ENCODE assay signal across 1 cellular context in genomic region chr10:119893845-119894427, GRCh38.
TF ChIP-seq lines count a peak whose summit lies in the region.

No MANE protein-coding gene starts in this region.

TF ChIP-seq in WTC11, 78 proteins besides CTCF, POLR2A, EP300 and RAD21 (continued from another document):
- TF ChIP-seq ZNF532 (CRISPR knock-in tag; IDR thresholded peaks at IDR 0.05; ENCODE audit: borderline replicate concordance) (no peak), SMAD3 (CRISPR knock-in tag; IDR thresholded peaks at IDR 0.05; ENCODE audit: borderline replicate concordance) (no peak), JUN (CRISPR knock-in tag; IDR thresholded peaks at IDR 0.05) (no peak)
- TF ChIP-seq, protein P1, sequence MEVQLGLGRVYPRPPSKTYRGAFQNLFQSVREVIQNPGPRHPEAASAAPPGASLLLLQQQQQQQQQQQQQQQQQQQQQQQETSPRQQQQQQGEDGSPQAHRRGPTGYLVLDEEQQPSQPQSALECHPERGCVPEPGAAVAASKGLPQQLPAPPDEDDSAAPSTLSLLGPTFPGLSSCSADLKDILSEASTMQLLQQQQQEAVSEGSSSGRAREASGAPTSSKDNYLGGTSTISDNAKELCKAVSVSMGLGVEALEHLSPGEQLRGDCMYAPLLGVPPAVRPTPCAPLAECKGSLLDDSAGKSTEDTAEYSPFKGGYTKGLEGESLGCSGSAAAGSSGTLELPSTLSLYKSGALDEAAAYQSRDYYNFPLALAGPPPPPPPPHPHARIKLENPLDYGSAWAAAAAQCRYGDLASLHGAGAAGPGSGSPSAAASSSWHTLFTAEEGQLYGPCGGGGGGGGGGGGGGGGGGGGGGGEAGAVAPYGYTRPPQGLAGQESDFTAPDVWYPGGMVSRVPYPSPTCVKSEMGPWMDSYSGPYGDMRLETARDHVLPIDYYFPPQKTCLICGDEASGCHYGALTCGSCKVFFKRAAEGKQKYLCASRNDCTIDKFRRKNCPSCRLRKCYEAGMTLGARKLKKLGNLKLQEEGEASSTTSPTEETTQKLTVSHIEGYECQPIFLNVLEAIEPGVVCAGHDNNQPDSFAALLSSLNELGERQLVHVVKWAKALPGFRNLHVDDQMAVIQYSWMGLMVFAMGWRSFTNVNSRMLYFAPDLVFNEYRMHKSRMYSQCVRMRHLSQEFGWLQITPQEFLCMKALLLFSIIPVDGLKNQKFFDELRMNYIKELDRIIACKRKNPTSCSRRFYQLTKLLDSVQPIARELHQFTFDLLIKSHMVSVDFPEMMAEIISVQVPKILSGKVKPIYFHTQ (CRISPR knock-in tag; IDR thresholded peaks at IDR 0.05) = no peak
TF ChIP-seq in WTC11: peak in this region for 0.
